25 cellular contexts compared by ENCODE assay signal in the genomic region with DNA sequence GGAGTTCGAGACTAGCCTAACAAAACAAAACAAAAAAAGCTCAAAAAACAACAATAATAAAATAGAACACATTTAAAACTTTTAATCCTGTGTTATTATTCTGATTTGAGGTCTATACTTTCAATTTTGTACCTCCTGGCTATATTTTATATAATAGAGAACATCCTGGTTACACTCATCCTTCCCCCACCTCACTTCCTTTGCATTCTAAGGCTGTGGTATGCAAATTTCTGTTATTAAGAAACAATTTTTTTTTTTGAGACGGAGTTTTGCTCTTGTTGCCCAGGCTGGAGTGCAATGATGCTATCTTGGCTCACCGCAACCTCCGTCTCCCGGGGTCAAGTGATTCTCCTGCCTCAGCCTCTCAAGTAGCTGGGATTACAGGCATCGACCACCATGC.
"Had no signal": no experiment of that assay in that cellular context is flagged by ENCODE, and none has a peak within 500 bp of the region (broad histone marks: within the 10 kb centered on the region; RNA-seq: fewer than 3 reads in every experiment).

No MANE protein-coding gene starts in this region.

- H3K27me3 ChIP-seq: cardiac muscle cell, sigmoid colon, vagina had no signal

- H3K4me3 ChIP-seq: cardiac muscle cell, psoas muscle, sigmoid colon, vagina had no signal

- H3K27ac ChIP-seq: cardiac muscle cell, parathyroid adenoma, psoas muscle, sigmoid colon, vagina had no signal

- DNase-seq: activated CD4-positive, alpha-beta T cell treated with anti-CD3 and anti-CD28 coated beads, Interleukin-2, amount 50 U/mL, for 1 hour; activated CD4-positive, CD25-positive, alpha-beta regulatory T cell treated with anti-CD3 and anti-CD28 coated beads, Interleukin-2, amount 50 U/mL, for 72 hours; activated T-cell treated with anti-CD3 and anti-CD28 coated beads for 4 hours; aorta; cortex of kidney; foreskin fibroblast; head of caudate nucleus; hippocampal formation; naive B cell; occipital lobe; psoas muscle; sigmoid colon; small intestine; stimulated activated CD4-positive, alpha-beta T cell treated with anti-CD3 and anti-CD28 coated beads, Interleukin-4, amount 100 ng/mL, for 24 hours; stimulated activated naive CD8-positive, alpha-beta T cell treated with anti-CD3 and anti-CD28 coated beads, Interleukin-15, amount 100 ng/mL, for 72 hours; substantia nigra had no signal

- H3K4me3 Mint-ChIP-seq: mesothelial cell of epicardium; stimulated activated memory B cell treated with anti-CD40 and anti-IgM and Interleukin-4, amounts not matched to agents 10 μg/mL and 1 μg/mL and 100 μg/mL, for 72 hours; stimulated activated naive CD8-positive, alpha-beta T cell treated with anti-CD3 and anti-CD28 coated beads, Interleukin-15, amount 100 ng/mL, for 72 hours; T-helper 1 cell treated with Interleukin-12 subunit alpha and Interleukin-12 subunit beta and Interleukin-4 antibody, amounts not matched to agents 30 μg/mL and 1 μg/mL, for 36 hours; type B pancreatic cell had no signal

- H3K9me3 Mint-ChIP-seq: brain; mesothelial cell of epicardium; naive B cell; stimulated activated memory B cell treated with anti-CD40 and anti-IgM and Interleukin-4, amounts not matched to agents 10 μg/mL and 1 μg/mL and 100 μg/mL, for 72 hours; stimulated activated naive CD8-positive, alpha-beta T cell treated with anti-CD3 and anti-CD28 coated beads, Interleukin-15, amount 100 ng/mL, for 72 hours; T-helper 1 cell treated with Interleukin-12 subunit alpha and Interleukin-12 subunit beta and Interleukin-4 antibody, amounts not matched to agents 30 μg/mL and 1 μg/mL, for 36 hours; type B pancreatic cell had no signal

- H3K9me3 ChIP-seq: psoas muscle, sigmoid colon, vagina had no signal

- H3K27ac Mint-ChIP-seq: activated naive CD4-positive, alpha-beta T cell treated with anti-CD3 and anti-CD28 coated beads, Interleukin-2, amount 50 U/mL, for 72 hours; brain; stimulated activated memory B cell treated with anti-CD40 and anti-IgM and Interleukin-4, amounts not matched to agents 10 μg/mL and 1 μg/mL and 100 μg/mL, for 72 hours; stimulated activated naive CD8-positive, alpha-beta T cell treated with anti-CD3 and anti-CD28 coated beads, Interleukin-15, amount 100 ng/mL, for 72 hours; T-helper 1 cell treated with Interleukin-12 subunit alpha and Interleukin-12 subunit beta and Interleukin-4 antibody, amounts not matched to agents 30 μg/mL and 1 μg/mL, for 36 hours; type B pancreatic cell had no signal

- ATAC-seq: activated naive CD4-positive, alpha-beta T cell treated with anti-CD3 and anti-CD28 coated beads, Interleukin-2, amount 50 U/mL, for 72 hours; psoas muscle; stimulated activated memory B cell treated with anti-CD40 and anti-IgM and Interleukin-4, amounts not matched to agents 10 μg/mL and 1 μg/mL and 100 μg/mL, for 72 hours; stimulated activated naive CD8-positive, alpha-beta T cell treated with anti-CD3 and anti-CD28 coated beads, Interleukin-15, amount 100 ng/mL, for 72 hours had no signal
